In genomic region chr12:32896438-32897275, GRCh38 we compare ENCODE assay signal across 8 cellular contexts. TPM values are rescaled to one million over a fixed set of nuclear protein-coding genes. Genes with fewer than 3 reads are reported as not detected.
DNase-seq lines count a peak whose midpoint lies in the region; ATAC-seq and TF ChIP-seq lines count a peak whose summit lies in the region.

Gene PKP2 (minus strand): TSS chr12:32896777. CDS start chr12:32896731, 46 bp downstream.

- in situ Hi-C loops in GM13976 (cut with MboI; ENCODE audit: low sequenced_read_pairs, unreplicated experiment), result no loop called here

- no peaks in the 10 kb centered on the region for H3K9me3 Mint-ChIP-seq in activated T-cell treated with anti-CD3 and anti-CD28 coated beads, Interleukin-2, amount 50 U/mL, for 24 hours

- ATAC-seq in HG02610 (IDR thresholded peaks at IDR 0.05; ENCODE audit: unreplicated experiment), result peak; percentile 80

- peak within 1 kb of the TSS; percentile 73 for H2AFZ ChIP-seq in neural cell (ENCODE audit: low read depth, low read length)

- peak within 1 kb of the TSS; percentile 86 for H3K4me3 ChIP-seq in neural cell (ENCODE audit: low read length)

- H3K79me2 ChIP-seq in neural cell (replicated peaks; ENCODE audit: insufficient read depth, low read length), result no peaks in the 10 kb centered on the region

- DNase-seq in GM13976 (ENCODE audit: low spot score) (peak; percentile 77), NCI-H2029 treated with DMSO at 0.1 percent for 48 hours (lab: John Stamatoyannopoulos, UW) (peak; percentile 93), globus pallidus (ENCODE audit: low spot score) (peak; percentile 12), cortex of kidney (lab: John Stamatoyannopoulos, UW) (no peak), OCI-M2 (lab: John Stamatoyannopoulos, UW; ENCODE audit: unreplicated experiment) (no peak)
- DNase-seq in activated T-cell treated with anti-CD3 and anti-CD28 coated beads, Interleukin-2, amount 50 U/mL, for 24 hours, result peak; percentile 59

- no peaks in the 10 kb centered on the region for H3K9me2 ChIP-seq in neural cell (ENCODE audit: insufficient read depth, low read length)

- peaks cover 19% of the 10 kb centered on the region for H3K4me1 Mint-ChIP-seq in activated T-cell treated with anti-CD3 and anti-CD28 coated beads, Interleukin-2, amount 50 U/mL, for 24 hours (ENCODE audit: low read depth)

- peak within 1 kb of the TSS; percentile 61 for H3K9ac ChIP-seq in neural cell (ENCODE audit: low read length)

- peaks cover 17% of the 10 kb centered on the region for H3K27me3 ChIP-seq in neural cell (ENCODE audit: insufficient read depth, low read depth, low read length)

- peaks cover 3% of the 10 kb centered on the region for H3F3A ChIP-seq in neural cell (ENCODE audit: insufficient read depth, low read length, poor library complexity, severe bottlenecking)

- no peak within 1 kb of the TSS for H3K27ac Mint-ChIP-seq in activated T-cell treated with anti-CD3 and anti-CD28 coated beads, Interleukin-2, amount 50 U/mL, for 24 hours

- no peak for TF ChIP-seq EP300 in neural cell (conservative IDR thresholded peaks at IDR 0.05; ENCODE audit: poor library complexity, severe bottlenecking)

- H3K4me2 ChIP-seq in neural cell (ENCODE audit: low read length), result peak within 1 kb of the TSS; percentile 60

- TF ChIP-seq CTCF in GM13976 (IDR thresholded peaks at IDR 0.05; ENCODE audit: borderline replicate concordance, control extremely low read depth, extremely low read depth, insufficient read depth, missing control alignments), result no peak
- no peak for TF ChIP-seq CTCF in neural cell (IDR thresholded peaks at IDR 0.05; ENCODE audit: poor library complexity, severe bottlenecking)

- H3K4me3 Mint-ChIP-seq in activated T-cell treated with anti-CD3 and anti-CD28 coated beads, Interleukin-2, amount 50 U/mL, for 24 hours, result peak within 1 kb of the TSS; percentile 73

- no peak within 1 kb of the TSS for H3K27ac ChIP-seq in neural cell (ENCODE audit: low read length)

- H4K20me1 ChIP-seq in neural cell (ENCODE audit: insufficient read depth), result no peaks in the 10 kb centered on the region

- no peaks in the 10 kb centered on the region for H3K36me3 Mint-ChIP-seq in activated T-cell treated with anti-CD3 and anti-CD28 coated beads, Interleukin-2, amount 50 U/mL, for 24 hours (ENCODE audit: low read depth)

- no peaks in the 10 kb centered on the region for H3K9me3 ChIP-seq in neural cell (ENCODE audit: low read length)

- H3K36me3 ChIP-seq in neural cell (ENCODE audit: insufficient read depth, low read length), result no peaks in the 10 kb centered on the region

- TF ChIP-seq RAD21 in neural cell (conservative IDR thresholded peaks at IDR 0.05), result no peak

- peaks cover 58% of the 10 kb centered on the region for H3K27me3 Mint-ChIP-seq in activated T-cell treated with anti-CD3 and anti-CD28 coated beads, Interleukin-2, amount 50 U/mL, for 24 hours

TF ChIP-seq in neural cell, 6 proteins besides CTCF, POLR2A, EP300 and RAD21:
- TF ChIP-seq MXI1 (conservative IDR thresholded peaks at IDR 0.05; ENCODE audit: poor library complexity, severe bottlenecking), result peak; percentile 67
- TF ChIP-seq SMC3 (conservative IDR thresholded peaks at IDR 0.05; ENCODE audit: poor library complexity), result peak; percentile 13
- no peak for TF ChIP-seq POLR2AphosphoS5 (IDR thresholded peaks at IDR 0.05)
- no peak for TF ChIP-seq TAF1 (IDR thresholded peaks at IDR 0.05; ENCODE audit: low read depth)

RNA-seq across cellular contexts. Expression of gene PKP2, which starts in this region (rescaled TPM):
- 3.8 and 4.0 TPM in 2 replicates for polyA plus RNA-seq in neural cell
- polyA minus RNA-seq in neural cell, result 9.3 and 11.3 TPM in 2 replicates

Comparison
In these comparisons a context has a peak if more than half of its experiments do, and no peak if none do; other contexts are left out.
1. DNase-seq: peak in GM13976 (single experiment), NCI-H2029 treated with DMSO at 0.1 percent for 48 hours (single experiment), activated T-cell treated with anti-CD3 and anti-CD28 coated beads, Interleukin-2, amount 50 U/mL, for 24 hours (single experiment) and globus pallidus (single experiment); none in cortex of kidney (single experiment) and OCI-M2 (single experiment).